ENCODE assay signal across 9 cellular contexts in the genomic region with DNA sequence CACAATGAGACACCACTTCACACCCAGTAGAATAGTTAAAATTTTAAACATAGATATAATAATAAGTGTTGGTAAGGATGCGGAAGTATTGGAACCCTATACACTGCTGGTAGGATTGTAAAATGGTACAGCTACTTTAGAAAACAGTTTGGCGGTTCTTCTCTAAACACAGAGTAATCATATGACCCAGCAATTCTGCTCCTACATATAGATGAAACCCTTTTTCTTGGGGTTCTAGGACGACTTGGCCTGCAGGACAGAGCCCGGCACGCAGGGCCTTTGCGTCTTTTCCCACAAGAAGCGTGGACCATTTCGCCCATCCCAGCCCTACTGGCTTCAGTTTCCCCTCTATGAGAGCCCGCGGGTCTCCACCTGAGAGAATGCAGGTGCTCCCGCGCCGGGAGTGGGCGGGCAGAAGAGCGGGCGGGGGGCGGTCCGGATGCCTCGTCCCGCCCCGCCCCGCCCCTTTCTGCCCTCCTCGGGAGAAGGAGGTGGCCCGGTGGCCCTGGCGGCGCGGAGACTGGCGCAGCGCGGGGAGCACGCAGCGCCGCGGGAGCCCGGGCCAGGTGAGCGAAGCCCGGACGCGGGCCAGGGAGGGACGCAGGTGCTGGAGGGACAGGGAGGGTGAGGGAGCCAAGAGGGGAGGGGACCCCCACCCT. TPM values are rescaled to one million over a fixed set of nuclear protein-coding genes. Genes with fewer than 3 reads are reported as not detected.
DNase-seq lines count a peak whose midpoint lies in the region; ATAC-seq, FAIRE-seq and TF ChIP-seq lines count a peak whose summit lies in the region.
"Had no signal": no experiment of that assay in that cellular context is flagged by ENCODE, and none has a peak within 500 bp of the region (broad histone marks: within the 10 kb centered on the region; RNA-seq: fewer than 3 reads in every experiment).

A gene (plus strand): TSS at position 508 of the 659 bp plus-strand sequence. CDS start 3,077 bp downstream, outside the sequence.

- H4K20me1 ChIP-seq in SK-N-SH (ENCODE audit: insufficient read depth) (no peaks in the 10 kb centered on the region), HepG2 (ENCODE audit: insufficient read depth, low read length) (no peaks in the 10 kb centered on the region), GM23248 (ENCODE audit: insufficient read depth) (no peaks in the 10 kb centered on the region), Karpas-422 (ENCODE audit: insufficient read depth, low read depth, low read length) (no peaks in the 10 kb centered on the region)

- H3K9me3 ChIP-seq in SK-N-SH: no peaks in the 10 kb centered on the region
- H3K9me3 ChIP-seq in HepG2 (ENCODE audit: low read length): peaks cover 5% of the 10 kb centered on the region
- H3K9me3 ChIP-seq in thyroid gland: no peaks in the 10 kb centered on the region
- H3K9me3 ChIP-seq in GM23248 (ENCODE audit: low read depth): no peaks in the 10 kb centered on the region
- H3K9me3 ChIP-seq in Karpas-422 (ENCODE audit: low read length): no peaks in the 10 kb centered on the region

- H3K36me3 ChIP-seq in SK-N-SH (replicated peaks in 1 of 2; ENCODE audit: control insufficient read depth in 1 of 2, insufficient read depth in 2 of 2, low read length in 1 of 2) (no peaks in the 10 kb centered on the region), HepG2 (replicated peaks in 1 of 2; ENCODE audit: control insufficient read depth in 1 of 2, insufficient read depth in 2 of 2, low read length in 2 of 2) (no peaks in the 10 kb centered on the region), thyroid gland (no peaks in the 10 kb centered on the region), GM23248 (ENCODE audit: low read depth) (no peaks in the 10 kb centered on the region), Karpas-422 (ENCODE audit: insufficient read depth, low read length) (no peaks in the 10 kb centered on the region)

- H3K79me2 ChIP-seq in SK-N-SH (ENCODE audit: insufficient read depth) (no peaks in the 10 kb centered on the region), HepG2 (ENCODE audit: insufficient read depth, low read length) (no peaks in the 10 kb centered on the region), GM23248 (ENCODE audit: insufficient read depth) (no peaks in the 10 kb centered on the region), Karpas-422 (ENCODE audit: low read length) (no peaks in the 10 kb centered on the region)

- H3K4me2 ChIP-seq in SK-N-SH (no peak within 1 kb of the TSS), HepG2 (ENCODE audit: low read depth, low read length) (peak within 1 kb of the TSS; percentile 40; the same call in 1 of the 2 replicates), GM23248 (ENCODE audit: unreplicated experiment) (no peak within 1 kb of the TSS), Karpas-422 (ENCODE audit: low read depth, low read length, poor library complexity, severe bottlenecking) (no peak within 1 kb of the TSS)

- no peak for TF ChIP-seq EP300 in SK-N-SH (IDR thresholded peaks at IDR 0.05; ENCODE audit: borderline replicate concordance in 1 of 2, low read depth in 1 of 2, low read length in 1 of 2)
- no peak for TF ChIP-seq EP300 in HepG2 (IDR thresholded peaks at IDR 0.05; ENCODE audit: low read depth in 2 of 2, low read length in 2 of 2)
- TF ChIP-seq EP300 in HepG2 (CRISPR knock-in tag; IDR thresholded peaks at IDR 0.05; ENCODE audit: borderline replicate concordance): no peak

- no peaks in the 10 kb centered on the region for H3K4me1 Mint-ChIP-seq in activated T-cell treated with anti-CD3 and anti-CD28 coated beads, Interleukin-2, amount 50 U/mL, for 72 hours (ENCODE audit: low read depth)

- H3K9ac ChIP-seq in SK-N-SH: no peak within 1 kb of the TSS
- no peak within 1 kb of the TSS for H3K9ac ChIP-seq in HepG2 (ENCODE audit: insufficient read depth, low read depth, low read length)
- H3K9ac ChIP-seq in GM23248: no peak within 1 kb of the TSS
- H3K9ac ChIP-seq in Karpas-422 (ENCODE audit: low read length): no peak within 1 kb of the TSS

- ATAC-seq in SK-N-SH treated with all-trans-retinoic acid at 6 μM for 48 hours (no peak), HepG2 (peak; percentile 12; the same call in 2 of the 3 replicates)
- peak; percentile 76 for ATAC-seq in activated T-cell treated with anti-CD3 and anti-CD28 coated beads, Interleukin-2, amount 50 U/mL, for 72 hours (replicated peaks in 1 of 2)

- no TSS peak for BruUV-seq in HepG2 (replicated peaks; lab: Mats Ljungman, UMichigan)

- H3K27ac ChIP-seq in SK-N-SH (ENCODE audit: low read depth in 2 of 2, low read length in 1 of 2) (no peak within 1 kb of the TSS), HepG2 (ENCODE audit: extremely low read length, insufficient read depth, low read length) (no peak within 1 kb of the TSS), thyroid gland (no peak within 1 kb of the TSS), GM23248 (no peak within 1 kb of the TSS), Karpas-422 (ENCODE audit: low read length) (no peak within 1 kb of the TSS)

- H2AFZ ChIP-seq in SK-N-SH (ENCODE audit: low read depth) (no peak within 1 kb of the TSS), HepG2 (ENCODE audit: low read length) (no peak within 1 kb of the TSS), GM23248 (no peak within 1 kb of the TSS), Karpas-422 (ENCODE audit: low read length) (no peak within 1 kb of the TSS)

- intact Hi-C loops in HepG2 (cut with micrococcal nuclease; ENCODE audit: unreplicated experiment): no loop called here
- intact Hi-C loops in thyroid gland (cut with DNase I): no loop called here

- H3K27me3 ChIP-seq in SK-N-SH (ENCODE audit: insufficient read depth) (peaks cover 10% of the 10 kb centered on the region; the same call in 1 of the 2 replicates), HepG2 (ENCODE audit: control insufficient read depth in 1 of 2, insufficient read depth in 2 of 2, low read length in 2 of 2) (peaks cover 6 to 24% of the 10 kb centered on the region in 2 experiments; a peak in 4 of 5 replicates), thyroid gland (no peaks in the 10 kb centered on the region), GM23248 (replicated peaks; ENCODE audit: insufficient read depth) (peaks cover 23% of the 10 kb centered on the region), Karpas-422 (ENCODE audit: low read length) (no peaks in the 10 kb centered on the region)

- H3K4me3 ChIP-seq in SK-N-SH (ENCODE audit: low read depth in 2 of 2, low read length in 1 of 2): peak within 1 kb of the TSS in 1 of 2 experiments; percentile 13; a peak in 1 of 4 replicates
- H3K4me3 ChIP-seq in HepG2 (replicated peaks in 1 of 3; ENCODE audit: insufficient read depth in 1 of 3, low read depth in 2 of 3, low read length in 3 of 3): peak within 1 kb of the TSS in 1 of 3 experiments; percentile 37; a peak in 1 of 6 replicates
- no peak within 1 kb of the TSS for H3K4me3 ChIP-seq in thyroid gland (replicated peaks in 1 of 3)
- H3K4me3 ChIP-seq in GM23248: no peak within 1 kb of the TSS
- H3K4me3 ChIP-seq in Karpas-422 (ENCODE audit: low read length): no peak within 1 kb of the TSS

- WGBS in SK-N-SH (ENCODE audit: low lambda C conversion rate): 34% methylated on average over 19 of the region's 40 CpGs
- WGBS in HepG2 (ENCODE audit: low lambda C conversion rate): 12% methylated on average over 37 of the region's 40 CpGs
- 8 to 11% methylated on average over 20 to 22 of the region's 40 CpGs for WGBS in thyroid gland, 2 donors
- WGBS in GM23248 (ENCODE audit: low coverage in 1 of 2, low lambda C conversion rate in 2 of 2, missing lambda C conversion rate in 2 of 2), 2 experiments: 6 to 17% methylated on average over 8 to 40 of the region's 40 CpGs

- peaks cover 19% of the 10 kb centered on the region for H3K27me3 Mint-ChIP-seq in activated T-cell treated with anti-CD3 and anti-CD28 coated beads, Interleukin-2, amount 50 U/mL, for 72 hours (ENCODE audit: low read depth)

- TF ChIP-seq CTCF in SK-N-SH (IDR thresholded peaks at IDR 0.05) (no peak), HepG2 (CRISPR knock-in tag; IDR thresholded peaks at IDR 0.05) (no peak), thyroid gland (IDR thresholded peaks at IDR 0.05) (no peak)

- POLR2A ChIA-PET in SK-N-SH (lab: Yijun Ruan, JAX) (no interaction called here), HepG2 (lab: Yijun Ruan, JAX) (no interaction called here)

- CTCF ChIA-PET in SK-N-SH (lab: Yijun Ruan, JAX) (interaction anchor here (1.1 to 1.2 kb wide), 2 partner anchors 84 to 159 kb away, joined by 3 to 5 read pairs; no protein-coding TSS in a partner anchor), HepG2 (lab: Yijun Ruan, JAX; ENCODE audit: low intra/inter-chr PET ratio, low total read pairs) (no interaction called here)

- H3K4me1 ChIP-seq in SK-N-SH (ENCODE audit: control insufficient read depth in 1 of 2, insufficient read depth in 2 of 2, low read depth in 1 of 2, low read length in 1 of 2): no peaks in the 10 kb centered on the region; a peak in 1 of 4 replicates
- H3K4me1 ChIP-seq in HepG2 (ENCODE audit: insufficient read depth, low read length): peaks cover 31% of the 10 kb centered on the region
- H3K4me1 ChIP-seq in thyroid gland: peaks cover 0 to 7% of the 10 kb centered on the region in 2 donors
- no peaks in the 10 kb centered on the region for H3K4me1 ChIP-seq in GM23248 (ENCODE audit: insufficient read depth)
- no peaks in the 10 kb centered on the region for H3K4me1 ChIP-seq in Karpas-422 (ENCODE audit: low read length)

- no peak for FAIRE-seq in HepG2 (lab: Jason Lieb, UNC)

- in situ Hi-C loops in HepG2 (cut with HindIII; ENCODE audit: extremely low pct_ligation_motif_present, low pct_unique_long_range_greater_than_20kb) (no loop called here), GM23248 (cut with MboI) (no loop called here)

- peaks cover 0 to 4% of the 10 kb centered on the region in 2 donors for H3K9me3 Mint-ChIP-seq in activated T-cell treated with anti-CD3 and anti-CD28 coated beads, Interleukin-2, amount 50 U/mL, for 72 hours

- TF ChIP-seq RAD21 in SK-N-SH (IDR thresholded peaks at IDR 0.05; ENCODE audit: low read length) (no peak), HepG2 (CRISPR knock-in tag; IDR thresholded peaks at IDR 0.05) (no peak)

- TF ChIP-seq POLR2A in HepG2 (IDR thresholded peaks at IDR 0.05; ENCODE audit: insufficient read depth in 1 of 2, low read depth in 2 of 2, low read length in 2 of 2) (no peak), thyroid gland (IDR thresholded peaks at IDR 0.05) (no peak)

- peak within 1 kb of the TSS; percentile 45 to 59 for H3K4me3 Mint-ChIP-seq in activated T-cell treated with anti-CD3 and anti-CD28 coated beads, Interleukin-2, amount 50 U/mL, for 72 hours

- H3K27ac Mint-ChIP-seq in activated T-cell treated with anti-CD3 and anti-CD28 coated beads, Interleukin-2, amount 50 U/mL, for 72 hours: no peak within 1 kb of the TSS

- peaks cover 0 to 4% of the 10 kb centered on the region in 2 donors for H3K36me3 Mint-ChIP-seq in activated T-cell treated with anti-CD3 and anti-CD28 coated beads, Interleukin-2, amount 50 U/mL, for 72 hours (ENCODE audit: insufficient read depth in 2 of 2)

- peak; percentile 83 for DNase-seq in SK-N-SH
- peak; percentile 32 to 38 for DNase-seq in activated T-cell treated with anti-CD3 and anti-CD28 coated beads, Interleukin-2, amount 50 U/mL, for 72 hours
- no peak for DNase-seq in HepG2 (ENCODE audit: low spot score)
- peak; percentile 34 to 37 for DNase-seq in thyroid gland
- DNase-seq in hepatic stellate cell (ENCODE audit: low spot score): no peak
- no peak for DNase-seq in GM23248
- DNase-seq in Karpas-422: no peak

- H3F3A ChIP-seq in SK-N-SH (replicated peaks; ENCODE audit: insufficient read depth) (no peaks in the 10 kb centered on the region), GM23248 (ENCODE audit: insufficient read depth) (no peaks in the 10 kb centered on the region)

- H3K9me2 ChIP-seq in SK-N-SH: no peaks in the 10 kb centered on the region
- no peaks in the 10 kb centered on the region for H3K9me2 ChIP-seq in GM23248 (ENCODE audit: insufficient read depth)
- no peaks in the 10 kb centered on the region for H3K9me2 ChIP-seq in Karpas-422 (replicated peaks; ENCODE audit: insufficient read depth, low read length)

RNA-seq across cellular contexts. Expression of the gene that starts here (rescaled TPM):
- polyA plus RNA-seq in SK-N-SH (2012; rRNA removed) (not detected in 2 replicates), HepG2 (2011; rRNA removed) (0.05 TPM in 1 of 2 replicates, not detected in the other), GM23248 (2016; fragmentation: Nextera tagmentation; extraction: Ambion mirVana) (not detected in 2 replicates)
- polyA plus RNA-seq in SK-N-SH (2012; cell fraction: cytosol; rRNA removed): not detected in 2 replicates
- polyA plus RNA-seq in SK-N-SH (2012; cell fraction: nucleus; rRNA removed): not detected in 2 replicates
- under 1 TPM in 1 of 2 donors, not detected in 1; 0.19 TPM for total RNA-seq in activated T-cell treated with anti-CD3 and anti-CD28 coated beads, Interleukin-2, amount 50 U/mL, for 72 hours
- total RNA-seq in HepG2 (2016; rRNA removed; fragmentation: Illumina TruSeq; extraction: Trizol) (0.11 TPM in 1 of 2 replicates, not detected in the other), thyroid gland (not detected)
- 0.44 and 0.71 TPM in 2 replicates for total RNA-seq in HepG2 (2016; cell fraction: cytosol; rRNA removed; fragmentation: Illumina TruSeq; extraction: Trizol; ENCODE audit: low read depth)
- 0.13 TPM in 1 of 2 replicates, not detected in the other for total RNA-seq in HepG2 (2016; cell fraction: insoluble cytoplasmic fraction; rRNA removed; fragmentation: Illumina TruSeq; extraction: Trizol)
- 0.17 and 0.28 TPM in 2 replicates for total RNA-seq in HepG2 (2016; cell fraction: membrane; rRNA removed; fragmentation: Illumina TruSeq; extraction: Trizol)
- 0.37 and 0.60 TPM in 2 replicates for total RNA-seq in HepG2 (2016; cell fraction: nucleus; rRNA removed; fragmentation: Illumina TruSeq; extraction: Trizol)
- polyA plus RNA-seq in HepG2 (2011; cell fraction: cytosol; rRNA removed): not detected in 2 replicates
- polyA plus RNA-seq in HepG2 (2011; cell fraction: nucleus; rRNA removed): 0.07 and 0.10 TPM in 2 replicates
- polyA plus RNA-seq in HepG2 (2012): 0.17 and 0.23 TPM in 2 replicates
- 0.05 and 0.08 TPM in 2 replicates for polyA plus RNA-seq in HepG2 (2016; cell fraction: cytosol; fragmentation: Illumina TruSeq; extraction: Trizol; ENCODE audit: low read depth)
- polyA plus RNA-seq in HepG2 (2016; cell fraction: insoluble cytoplasmic fraction; fragmentation: Illumina TruSeq; extraction: Trizol; ENCODE audit: low read depth): not detected in 2 replicates
- 0.07 TPM in 1 of 2 replicates, not detected in the other for polyA plus RNA-seq in HepG2 (2016; cell fraction: membrane; fragmentation: Illumina TruSeq; extraction: Trizol; ENCODE audit: low read depth)
- not detected in 2 replicates for polyA plus RNA-seq in HepG2 (2016; cell fraction: nucleus; fragmentation: Illumina TruSeq; extraction: Trizol; ENCODE audit: insufficient read depth, low read depth)
- polyA minus RNA-seq in HepG2 (2011; rRNA and poly(A)+ RNA removed; ENCODE audit: low replicate concordance): 0.05 and 0.14 TPM in 2 replicates
- 0.26 TPM in 1 of 2 replicates, not detected in the other for polyA minus RNA-seq in HepG2 (2011; cell fraction: cytosol; rRNA and poly(A)+ RNA removed)
- polyA minus RNA-seq in HepG2 (2011; cell fraction: nucleus; rRNA and poly(A)+ RNA removed): 0.50 and 0.77 TPM in 2 replicates
- total RNA-seq in GM23248 (2014; rRNA removed; shearing (Covaris generic)): not detected in 2 replicates
- not detected in 2 replicates for total RNA-seq in Karpas-422 (2014; rRNA removed; shearing (Covaris generic); ENCODE audit: low replicate concordance)
- polyA plus RNA-seq: BJ had no signal

Comparison
In these comparisons a context has a peak if more than half of its experiments do, and no peak if none do; other contexts are left out.
1. Peak in DNase-seq in SK-N-SH; RNA of the gene not detected or under 1 TPM.
2. Peak in DNase-seq and ATAC-seq in activated T-cell treated with anti-CD3 and anti-CD28 coated beads, Interleukin-2, amount 50 U/mL, for 72 hours; RNA of the gene not detected or under 1 TPM.
3. Peak in ATAC-seq and H3K4me2 ChIP-seq in HepG2; RNA of the gene not detected or under 1 TPM.
4. Peak in DNase-seq in thyroid gland; RNA of the gene not detected or under 1 TPM.